Comparison of ENCODE assay signal across 8 cellular contexts in the genomic region with DNA sequence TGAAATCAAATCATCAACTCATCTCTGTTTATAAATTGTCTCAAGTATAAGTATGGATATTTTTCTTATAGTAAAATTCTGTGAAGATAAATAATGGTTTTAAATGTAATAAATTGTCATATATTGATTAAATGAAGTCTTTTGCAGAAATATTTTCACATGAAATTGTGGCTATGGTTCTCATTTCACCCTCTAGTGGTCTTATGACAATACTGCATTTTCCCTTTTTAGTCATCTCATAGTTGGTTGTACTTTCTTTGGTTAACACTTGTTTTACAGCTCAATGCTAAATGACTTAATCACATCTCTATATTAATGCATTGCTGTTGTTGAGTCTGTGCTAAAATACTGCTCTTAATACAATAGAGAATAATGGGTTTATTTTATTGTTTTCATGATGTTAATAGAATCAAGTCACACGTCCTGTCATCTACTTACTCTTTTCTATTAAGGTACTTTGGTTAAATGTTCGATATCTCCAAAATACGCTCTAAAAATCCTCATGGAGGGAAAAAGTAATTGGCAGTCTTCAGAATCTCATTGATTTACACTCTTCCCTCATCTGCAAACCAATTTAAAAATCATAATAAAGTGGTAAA. TPM values are rescaled to one million over a fixed set of nuclear protein-coding genes. Genes with fewer than 3 reads are reported as not detected.
DNase-seq lines count a peak whose midpoint lies in the region; ATAC-seq and TF ChIP-seq lines count a peak whose summit lies in the region.

No MANE protein-coding gene starts in this region.

- no peaks in the 10 kb centered on the region for H3K36me3 ChIP-seq in BE2C

- no peaks in the 10 kb centered on the region for H3K36me3 Mint-ChIP-seq in activated naive CD8-positive, alpha-beta T cell treated with anti-CD3 and anti-CD28 coated beads for 36 hours
- no peaks in the 10 kb centered on the region for H3K36me3 Mint-ChIP-seq in activated naive CD4-positive, alpha-beta T cell treated with anti-CD3 and anti-CD28 coated beads for 36 hours (ENCODE audit: low read depth)
- no peaks in the 10 kb centered on the region for H3K36me3 Mint-ChIP-seq in activated CD4-positive, alpha-beta T cell treated with anti-CD3 and anti-CD28 coated beads, Interleukin-2, amount 10 ng/mL, durations not matched to agents 7 days and 5 days (ENCODE audit: low read depth)

- intact Hi-C loops in activated naive CD4-positive, alpha-beta T cell treated with anti-CD3 and anti-CD28 coated beads for 36 hours (cut with micrococcal nuclease): loop anchor here (1.0 to 5.0 kb wide), 4 partner anchors 247 to 999 kb away; no protein-coding TSS in a partner anchor

- H3K27me3 ChIP-seq in BE2C: no peaks in the 10 kb centered on the region

- DNase-seq in BE2C: no peak
- peak; percentile 42 for DNase-seq in KBM-7
- DNase-seq in amniotic stem cell (lab: John Stamatoyannopoulos, UW): peak; percentile 3
- peak; percentile 22 for DNase-seq in kidney tubule cell (ENCODE audit: low spot score)
- no peak for DNase-seq in activated naive CD8-positive, alpha-beta T cell treated with anti-CD3 and anti-CD28 coated beads for 36 hours
- DNase-seq in activated naive CD4-positive, alpha-beta T cell treated with anti-CD3 and anti-CD28 coated beads for 36 hours: no peak
- DNase-seq in activated CD4-positive, alpha-beta T cell treated with anti-CD3 and anti-CD28 coated beads, Interleukin-2, amount 10 ng/mL, durations not matched to agents 7 days and 5 days: no peak

- CTCF ChIA-PET in activated naive CD4-positive, alpha-beta T cell treated with anti-CD3 and anti-CD28 coated beads for 36 hours (lab: Charles Lee): interaction anchor here (0.9 to 1.5 kb wide), 3 partner anchors 10 to 143 kb away, joined by 3 to 4 read pairs (median 3); no protein-coding TSS in a partner anchor
- CTCF ChIA-PET in activated CD4-positive, alpha-beta T cell treated with anti-CD3 and anti-CD28 coated beads, Interleukin-2, amount 10 ng/mL, durations not matched to agents 7 days and 5 days (lab: Charles Lee): no interaction called here

- no peaks in the 10 kb centered on the region for H3K9me3 ChIP-seq in BE2C

- no peaks in the 10 kb centered on the region for H3K4me1 Mint-ChIP-seq in activated naive CD8-positive, alpha-beta T cell treated with anti-CD3 and anti-CD28 coated beads for 36 hours
- H3K4me1 Mint-ChIP-seq in activated naive CD4-positive, alpha-beta T cell treated with anti-CD3 and anti-CD28 coated beads for 36 hours (ENCODE audit: low read depth): no peaks in the 10 kb centered on the region
- H3K4me1 Mint-ChIP-seq in activated CD4-positive, alpha-beta T cell treated with anti-CD3 and anti-CD28 coated beads, Interleukin-2, amount 10 ng/mL, durations not matched to agents 7 days and 5 days: no peaks in the 10 kb centered on the region

- H3K4me1 ChIP-seq in BE2C: peaks cover 14% of the 10 kb centered on the region

- no peak overlapping the region for H3K27ac Mint-ChIP-seq in activated naive CD8-positive, alpha-beta T cell treated with anti-CD3 and anti-CD28 coated beads for 36 hours
- H3K27ac Mint-ChIP-seq in activated naive CD4-positive, alpha-beta T cell treated with anti-CD3 and anti-CD28 coated beads for 36 hours: no peak overlapping the region
- H3K27ac Mint-ChIP-seq in activated CD4-positive, alpha-beta T cell treated with anti-CD3 and anti-CD28 coated beads, Interleukin-2, amount 10 ng/mL, durations not matched to agents 7 days and 5 days: no peak overlapping the region

- H3K27me3 Mint-ChIP-seq in activated naive CD8-positive, alpha-beta T cell treated with anti-CD3 and anti-CD28 coated beads for 36 hours: peaks cover 2% of the 10 kb centered on the region
- H3K27me3 Mint-ChIP-seq in activated naive CD4-positive, alpha-beta T cell treated with anti-CD3 and anti-CD28 coated beads for 36 hours (ENCODE audit: low read depth): peaks cover under 1% of the 10 kb centered on the region
- H3K27me3 Mint-ChIP-seq in activated CD4-positive, alpha-beta T cell treated with anti-CD3 and anti-CD28 coated beads, Interleukin-2, amount 10 ng/mL, durations not matched to agents 7 days and 5 days: no peaks in the 10 kb centered on the region

- in situ Hi-C loops in KBM-7 (cut with MboI; ENCODE audit: low pct_unique_long_range_greater_than_20kb, low sequenced_read_pairs): no loop called here

- no peak overlapping the region for H3K4me3 Mint-ChIP-seq in activated naive CD8-positive, alpha-beta T cell treated with anti-CD3 and anti-CD28 coated beads for 36 hours
- no peak overlapping the region for H3K4me3 Mint-ChIP-seq in activated naive CD4-positive, alpha-beta T cell treated with anti-CD3 and anti-CD28 coated beads for 36 hours
- H3K4me3 Mint-ChIP-seq in activated CD4-positive, alpha-beta T cell treated with anti-CD3 and anti-CD28 coated beads, Interleukin-2, amount 10 ng/mL, durations not matched to agents 7 days and 5 days: no peak overlapping the region

- POLR2A ChIA-PET in activated CD4-positive, alpha-beta T cell treated with anti-CD3 and anti-CD28 coated beads, Interleukin-2, amount 10 ng/mL, durations not matched to agents 7 days and 5 days (lab: Charles Lee): no interaction called here

- TF ChIP-seq CTCF in BE2C (IDR thresholded peaks at IDR 0.05; ENCODE audit: low read depth, low read length): peak; percentile 77

- ATAC-seq in GM18517 (IDR thresholded peaks at IDR 0.05; ENCODE audit: unreplicated experiment): peak; percentile 65

- H3K4me3 ChIP-seq in BE2C (ENCODE audit: low read depth, low read length): no peak overlapping the region

- H3K9me3 Mint-ChIP-seq in activated naive CD8-positive, alpha-beta T cell treated with anti-CD3 and anti-CD28 coated beads for 36 hours: no peaks in the 10 kb centered on the region
- H3K9me3 Mint-ChIP-seq in activated naive CD4-positive, alpha-beta T cell treated with anti-CD3 and anti-CD28 coated beads for 36 hours: peaks cover 4% of the 10 kb centered on the region
- peaks cover 2% of the 10 kb centered on the region for H3K9me3 Mint-ChIP-seq in activated CD4-positive, alpha-beta T cell treated with anti-CD3 and anti-CD28 coated beads, Interleukin-2, amount 10 ng/mL, durations not matched to agents 7 days and 5 days

RNA-seq across cellular contexts. Expression of gene CACNA2D1, which starts 38.0 kb away (rescaled TPM):
- 32.6 TPM for polyA plus RNA-seq in BE2C (2012; ENCODE audit: insufficient read depth, insufficient read length, low read depth)
- total RNA-seq in activated naive CD8-positive, alpha-beta T cell treated with anti-CD3 and anti-CD28 coated beads for 36 hours: not detected
- total RNA-seq in activated naive CD4-positive, alpha-beta T cell treated with anti-CD3 and anti-CD28 coated beads for 36 hours: not detected
- total RNA-seq in activated CD4-positive, alpha-beta T cell treated with anti-CD3 and anti-CD28 coated beads, Interleukin-2, amount 10 ng/mL, durations not matched to agents 7 days and 5 days: not detected

Comparison
In these comparisons a context has a peak if more than half of its experiments do, and no peak if none do; other contexts are left out.
1. DNase-seq: peak in KBM-7 (single experiment), amniotic stem cell (single experiment) and kidney tubule cell (single experiment); none in BE2C (single experiment), activated naive CD8-positive, alpha-beta T cell treated with anti-CD3 and anti-CD28 coated beads for 36 hours (single experiment), activated naive CD4-positive, alpha-beta T cell treated with anti-CD3 and anti-CD28 coated beads for 36 hours (single experiment) and activated CD4-positive, alpha-beta T cell treated with anti-CD3 and anti-CD28 coated beads, Interleukin-2, amount 10 ng/mL, durations not matched to agents 7 days and 5 days (single experiment).